11 cellular contexts compared by ENCODE assay signal in the genomic region with DNA sequence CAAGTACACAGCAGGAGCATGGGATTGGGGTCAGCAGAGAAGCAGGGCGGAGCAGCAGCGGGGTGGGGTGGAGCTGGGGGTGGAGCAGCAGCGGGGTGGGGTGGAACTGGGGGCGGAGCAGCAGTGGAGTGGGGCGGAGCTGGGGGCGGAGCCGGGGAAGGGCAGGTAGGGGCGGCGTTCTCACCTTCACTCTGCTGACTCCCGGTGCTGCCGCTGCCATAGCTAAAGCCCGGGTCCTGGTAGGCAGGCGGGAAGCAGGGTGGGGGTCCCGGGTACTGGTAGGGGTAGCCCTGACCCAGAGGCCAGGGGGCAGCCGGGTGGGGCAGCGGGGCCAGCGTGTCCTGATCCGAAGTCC. TPM values are rescaled to one million over a fixed set of nuclear protein-coding genes. Genes with fewer than 3 reads are reported as not detected.
DNase-seq lines count a peak whose midpoint lies in the region; ATAC-seq, FAIRE-seq and TF ChIP-seq lines count a peak whose summit lies in the region.
"Had no signal": no experiment of that assay in that cellular context is flagged by ENCODE, and none has a peak within 500 bp of the region (broad histone marks: within the 10 kb centered on the region; RNA-seq: fewer than 3 reads in every experiment).

No MANE protein-coding gene starts in this region.

- no peak for TF ChIP-seq RAD21 in HCT116 (IDR thresholded peaks at IDR 0.05; ENCODE audit: low read depth)

- peak overlapping the region; percentile 54; the same call in 1 of the 2 replicates for H3K27ac ChIP-seq in HCT116 (ENCODE audit: low read depth, low read length)

- TF ChIP-seq POLR2A in HCT116 (IDR thresholded peaks at IDR 0.05; ENCODE audit: borderline replicate concordance, extremely low read depth, insufficient read depth, insufficient read length) = no peak

- no peak for TF ChIP-seq CTCF in BE2C (IDR thresholded peaks at IDR 0.05; ENCODE audit: low read depth, low read length)
- TF ChIP-seq CTCF in HCT116 (IDR thresholded peaks at IDR 0.05 in 2 of 3, conservative IDR thresholded peaks at IDR 0.05 in 1 of 3; ENCODE audit: borderline replicate concordance in 1 of 3, insufficient read depth in 1 of 3, low read depth in 2 of 3, low read length in 2 of 3) = no peak

- intact Hi-C loops in HCT116 (cut with micrococcal nuclease) = no loop called here

- no peaks in the 10 kb centered on the region for H3K27me3 Mint-ChIP-seq in activated CD8-positive, alpha-beta memory T cell treated with anti-CD3 and anti-CD28 coated beads, Interleukin-2, amount 10 ng/mL, durations not matched to agents 7 days and 5 days
- no peaks in the 10 kb centered on the region for H3K27me3 Mint-ChIP-seq in memory B cell

- no peaks in the 10 kb centered on the region for H3K9me2 ChIP-seq in HCT116 (ENCODE audit: insufficient read depth)

- H3K4me3 Mint-ChIP-seq in activated CD8-positive, alpha-beta memory T cell treated with anti-CD3 and anti-CD28 coated beads, Interleukin-2, amount 10 ng/mL, durations not matched to agents 7 days and 5 days = no peak overlapping the region
- no peak overlapping the region for H3K4me3 Mint-ChIP-seq in memory B cell

- no peaks in the 10 kb centered on the region for H3K27me3 ChIP-seq in BE2C
- no peaks in the 10 kb centered on the region for H3K27me3 ChIP-seq in HCT116 (ENCODE audit: insufficient read depth, low read length)

- CTCF ChIA-PET in HCT116 (lab: Charles Lee) = no interaction called here
- CTCF ChIA-PET in activated CD8-positive, alpha-beta memory T cell treated with anti-CD3 and anti-CD28 coated beads, Interleukin-2, amount 10 ng/mL, durations not matched to agents 7 days and 5 days (lab: Charles Lee) = no interaction called here

- H3K4me3 ChIP-seq in BE2C (ENCODE audit: low read depth, low read length) = no peak overlapping the region
- H3K4me3 ChIP-seq in HCT116 (replicated peaks in 1 of 2; ENCODE audit: low read depth in 1 of 2, low read length in 2 of 2) = no peak overlapping the region

- peak; percentile 55 for DNase-seq in BE2C
- DNase-seq in HCT116 (ENCODE audit: low read depth, low spot score) = peak; percentile 32
- no peak for DNase-seq in activated CD8-positive, alpha-beta memory T cell treated with anti-CD3 and anti-CD28 coated beads, Interleukin-2, amount 10 ng/mL, durations not matched to agents 7 days and 5 days
- DNase-seq in memory B cell (ENCODE audit: low spot score in 2 of 2) = no peak
- DNase-seq in SKM-1 treated with dmso at 0.1 percent for 144 hours (lab: John Stamatoyannopoulos, UW; ENCODE audit: unreplicated experiment) = no peak
- no peak for DNase-seq in RCC 7860 (ENCODE audit: low spot score)
- DNase-seq: kidney, NCI-H1105 treated with DMSO at 0.1 percent for 48 hours, RPMI8226 had no signal

- H3K9me3 ChIP-seq in BE2C (no peaks in the 10 kb centered on the region), HCT116 (ENCODE audit: control insufficient read depth in 1 of 2, insufficient read depth in 1 of 2, low read depth in 1 of 2, low read length in 2 of 2) (no peaks in the 10 kb centered on the region)

- no peaks in the 10 kb centered on the region for H3K4me1 Mint-ChIP-seq in activated CD8-positive, alpha-beta memory T cell treated with anti-CD3 and anti-CD28 coated beads, Interleukin-2, amount 10 ng/mL, durations not matched to agents 7 days and 5 days
- no peaks in the 10 kb centered on the region for H3K4me1 Mint-ChIP-seq in memory B cell

- peaks cover 4% of the 10 kb centered on the region; the same call in 1 of the 2 replicates for H4K20me1 ChIP-seq in HCT116 (ENCODE audit: insufficient read depth)

- H2AFZ ChIP-seq in HCT116 (ENCODE audit: low read depth, low read length, poor library complexity, severe bottlenecking) = no peak overlapping the region

- peaks cover 49% of the 10 kb centered on the region for H3K36me3 ChIP-seq in BE2C
- peaks cover 7 to 40% of the 10 kb centered on the region in 2 experiments; a peak in 3 of 4 replicates for H3K36me3 ChIP-seq in HCT116 (ENCODE audit: control insufficient read depth in 1 of 2, insufficient read depth in 2 of 2, low read length in 2 of 2)

- RAD21 ChIA-PET in HCT116 (lab: Charles Lee; ENCODE audit: low non-redundant PET in 1 of 2, low total read pairs in 2 of 2, uncharacterized antibody in 2 of 2, unreplicated experiment in 2 of 2) = no interaction called here

- H3K9me3 Mint-ChIP-seq in activated CD8-positive, alpha-beta memory T cell treated with anti-CD3 and anti-CD28 coated beads, Interleukin-2, amount 10 ng/mL, durations not matched to agents 7 days and 5 days (ENCODE audit: low read depth) = peaks cover 3% of the 10 kb centered on the region
- no peaks in the 10 kb centered on the region for H3K9me3 Mint-ChIP-seq in memory B cell

- peaks cover 31% of the 10 kb centered on the region for H3K79me2 ChIP-seq in HCT116 (ENCODE audit: insufficient read depth, low read length)

- H3K27ac Mint-ChIP-seq in activated CD8-positive, alpha-beta memory T cell treated with anti-CD3 and anti-CD28 coated beads, Interleukin-2, amount 10 ng/mL, durations not matched to agents 7 days and 5 days = no peak overlapping the region
- H3K27ac Mint-ChIP-seq in memory B cell = no peak overlapping the region

- no TSS peak for BruUV-seq in HCT116 (replicated peaks; lab: Mats Ljungman, UMichigan)

- H3K4me2 ChIP-seq in HCT116 (ENCODE audit: low read length) = peak overlapping the region; percentile 33; the same call in 1 of the 2 replicates

- POLR2A ChIA-PET in HCT116 (lab: Charles Lee) = interaction anchor here (0.6 to 1.4 kb wide), 3 partner anchors 10 to 55 kb away, joined by 3 to 4 read pairs (median 4); no protein-coding TSS in a partner anchor

- peak; percentile 81 for ATAC-seq in HCT116
- ATAC-seq in activated CD8-positive, alpha-beta memory T cell treated with anti-CD3 and anti-CD28 coated beads, Interleukin-2, amount 10 ng/mL, durations not matched to agents 7 days and 5 days = peak; percentile 71
- peak; percentile 79 for ATAC-seq in memory B cell (ENCODE audit: low read depth)
- no peak for ATAC-seq in GM21367 (IDR thresholded peaks at IDR 0.05; ENCODE audit: unreplicated experiment)
- no peak for ATAC-seq in GM18520 (IDR thresholded peaks at IDR 0.05; ENCODE audit: unreplicated experiment)

- H3K4me1 ChIP-seq in BE2C = no peaks in the 10 kb centered on the region
- H3K4me1 ChIP-seq in HCT116 (ENCODE audit: control insufficient read depth in 1 of 2, insufficient read depth in 2 of 2, low read length in 2 of 2) = peaks cover 0 to 33% of the 10 kb centered on the region in 2 experiments; a peak in 3 of 4 replicates

- peaks cover 12% of the 10 kb centered on the region for H3K36me3 Mint-ChIP-seq in activated CD8-positive, alpha-beta memory T cell treated with anti-CD3 and anti-CD28 coated beads, Interleukin-2, amount 10 ng/mL, durations not matched to agents 7 days and 5 days
- H3K36me3 Mint-ChIP-seq in memory B cell = peaks cover 8% of the 10 kb centered on the region

- no peak overlapping the region for H3K9ac ChIP-seq in HCT116 (ENCODE audit: low read length)

- FAIRE-seq in RCC 7860 (lab: Jason Lieb, UNC) = no peak
- FAIRE-seq: kidney had no signal

TF ChIP-seq in HCT116, 20 proteins besides CTCF, POLR2A, EP300 and RAD21:
- TF ChIP-seq, protein P1, sequence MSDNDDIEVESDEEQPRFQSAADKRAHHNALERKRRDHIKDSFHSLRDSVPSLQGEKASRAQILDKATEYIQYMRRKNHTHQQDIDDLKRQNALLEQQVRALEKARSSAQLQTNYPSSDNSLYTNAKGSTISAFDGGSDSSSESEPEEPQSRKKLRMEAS (IDR thresholded peaks at IDR 0.05) = no peak
- no peak for TF ChIP-seq ZFX (IDR thresholded peaks at IDR 0.05)
- TF ChIP-seq JUND (IDR thresholded peaks at IDR 0.05) = no peak

RNA-seq across cellular contexts. Expression of a gene that starts 6.7 kb away (rescaled TPM):
- 8.0 TPM for polyA plus RNA-seq in BE2C (2012; ENCODE audit: insufficient read depth, insufficient read length, low read depth)
- 0.07 TPM for total RNA-seq in HCT116 (2021; ENCODE audit: unreplicated experiment)
- 0.33 and 0.37 TPM in 2 replicates for polyA plus RNA-seq in HCT116 (2012)
- under 1 TPM; 0.77 to 0.82 TPM for total RNA-seq in activated CD8-positive, alpha-beta memory T cell treated with anti-CD3 and anti-CD28 coated beads, Interleukin-2, amount 10 ng/mL, durations not matched to agents 7 days and 5 days

RNA-seq across cellular contexts. Expression of a gene that starts 11.4 kb away (rescaled TPM):
- polyA plus RNA-seq in BE2C (2012; ENCODE audit: insufficient read depth, insufficient read length, low read depth) = 277 TPM
- 160 TPM for total RNA-seq in HCT116 (2021; ENCODE audit: unreplicated experiment)
- polyA plus RNA-seq in HCT116 (2012) = 193 and 219 TPM in 2 replicates
- total RNA-seq in activated CD8-positive, alpha-beta memory T cell treated with anti-CD3 and anti-CD28 coated beads, Interleukin-2, amount 10 ng/mL, durations not matched to agents 7 days and 5 days = 10 to 100 TPM; 35.2 to 42.0 TPM

RNA-seq across cellular contexts. Expression of a gene that starts 13.2 kb away (rescaled TPM):
- polyA plus RNA-seq in BE2C (2012; ENCODE audit: insufficient read depth, insufficient read length, low read depth) = 25.3 TPM
- 16.3 TPM for total RNA-seq in HCT116 (2021; ENCODE audit: unreplicated experiment)
- 11.2 and 13.9 TPM in 2 replicates for polyA plus RNA-seq in HCT116 (2012)
- 10 to 100 TPM; 17.6 to 18.5 TPM for total RNA-seq in activated CD8-positive, alpha-beta memory T cell treated with anti-CD3 and anti-CD28 coated beads, Interleukin-2, amount 10 ng/mL, durations not matched to agents 7 days and 5 days

RNA-seq across cellular contexts. Expression of a gene that starts 13.3 kb away (rescaled TPM):
- polyA plus RNA-seq in BE2C (2012; ENCODE audit: insufficient read depth, insufficient read length, low read depth) = 605 TPM
- 161 TPM for total RNA-seq in HCT116 (2021; ENCODE audit: unreplicated experiment)
- 161 and 165 TPM in 2 replicates for polyA plus RNA-seq in HCT116 (2012)
- total RNA-seq in activated CD8-positive, alpha-beta memory T cell treated with anti-CD3 and anti-CD28 coated beads, Interleukin-2, amount 10 ng/mL, durations not matched to agents 7 days and 5 days = 100 to 1,000 TPM; 126 to 135 TPM

RNA-seq across cellular contexts. Expression of a gene that starts 20.6 kb away (rescaled TPM):
- 37.5 TPM for polyA plus RNA-seq in BE2C (2012; ENCODE audit: insufficient read depth, insufficient read length, low read depth)
- total RNA-seq in HCT116 (2021; ENCODE audit: unreplicated experiment) = 0.74 TPM
- 3.6 and 3.7 TPM in 2 replicates for polyA plus RNA-seq in HCT116 (2012)
- under 1 TPM in 1 of 2 experiments, not detected in 1; 0.61 TPM for total RNA-seq in activated CD8-positive, alpha-beta memory T cell treated with anti-CD3 and anti-CD28 coated beads, Interleukin-2, amount 10 ng/mL, durations not matched to agents 7 days and 5 days

Comparison
In these comparisons a context has a peak if more than half of its experiments do, and no peak if none do; other contexts are left out.
1. DNase-seq: peak in BE2C (single experiment) and HCT116 (single experiment); none in activated CD8-positive, alpha-beta memory T cell treated with anti-CD3 and anti-CD28 coated beads, Interleukin-2, amount 10 ng/mL, durations not matched to agents 7 days and 5 days (single experiment), memory B cell (0 of 2), SKM-1 treated with dmso at 0.1 percent for 144 hours (single experiment) and RCC 7860 (single experiment).
2. ATAC-seq: peak in HCT116 (single experiment), activated CD8-positive, alpha-beta memory T cell treated with anti-CD3 and anti-CD28 coated beads, Interleukin-2, amount 10 ng/mL, durations not matched to agents 7 days and 5 days (single experiment) and memory B cell (single experiment); none in GM21367 (single experiment) and GM18520 (single experiment).